15 cellular contexts compared by ENCODE assay signal in the genomic region with DNA sequence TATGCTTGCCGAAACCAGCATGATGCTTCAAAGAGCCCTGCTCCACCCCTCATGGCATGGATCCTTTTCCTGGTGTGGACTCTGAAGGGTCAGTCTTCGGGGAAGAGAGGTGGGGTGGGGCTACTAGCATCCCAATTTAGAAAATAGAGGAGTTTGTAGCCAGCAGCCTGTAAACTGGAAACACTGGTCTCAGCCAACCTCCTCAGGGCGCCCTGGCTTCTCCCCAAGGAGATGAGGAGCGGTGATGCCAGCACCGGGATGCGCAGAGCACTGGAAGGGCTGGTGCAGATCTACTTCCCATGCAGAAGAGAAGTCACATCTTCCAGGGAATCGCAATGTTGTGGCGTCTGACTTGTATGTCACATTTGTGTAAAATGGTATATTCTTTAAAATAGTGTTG. TPM values are rescaled to one million over a fixed set of nuclear protein-coding genes. Genes with fewer than 3 reads are reported as not detected.
DNase-seq lines count a peak whose midpoint lies in the region; ATAC-seq, FAIRE-seq and TF ChIP-seq lines count a peak whose summit lies in the region.
"Had no signal": no experiment of that assay in that cellular context is flagged by ENCODE, and none has a peak within 500 bp of the region (broad histone marks: within the 10 kb centered on the region; RNA-seq: fewer than 3 reads in every experiment).

No MANE protein-coding gene starts in this region.

- H3K9me3 Mint-ChIP-seq in CD4-positive, CD25-positive, alpha-beta regulatory T cell: no peaks in the 10 kb centered on the region
- H3K9me3 Mint-ChIP-seq in naive thymus-derived CD4-positive, alpha-beta T cell: peaks cover 0 to 4% (median 0%) of the 10 kb centered on the region in 11 donors
- H3K9me3 Mint-ChIP-seq in activated CD4-positive, alpha-beta memory T cell treated with anti-CD3 and anti-CD28 coated beads, Interleukin-2, amount 10 ng/mL, durations not matched to agents 7 days and 5 days: no peaks in the 10 kb centered on the region

- H4K20me1 ChIP-seq in BLaER1 treated with 17β-estradiol and CSF1 and Interleukin-3, amounts not matched to agents 10 nM and 100 nM: peaks cover 0 to 20% (median 0%) of the 10 kb centered on the region in 11 experiments; a peak in 2 of 22 replicates
- H4K20me1 ChIP-seq in K562 (replicated peaks; ENCODE audit: control insufficient read depth, insufficient read depth, low read length): no peaks in the 10 kb centered on the region

- H3K4me2 ChIP-seq in BLaER1 treated with 17β-estradiol and CSF1 and Interleukin-3, amounts not matched to agents 10 nM and 100 nM: peak overlapping the region in 9 of 11 experiments; percentile 39 to 99 (median 95); a peak in 14 of 22 replicates
- no peak overlapping the region for H3K4me2 ChIP-seq in K562 (ENCODE audit: insufficient read depth, low read length)
- H3K4me2 ChIP-seq: KMS-11 had no signal

- no peaks in the 10 kb centered on the region for H3K9me1 ChIP-seq in K562 (ENCODE audit: control insufficient read depth, insufficient read depth, low read length)

- H3K79me2 ChIP-seq in K562 (ENCODE audit: control insufficient read depth, insufficient read depth, low read length): no peaks in the 10 kb centered on the region

- no peak for ATAC-seq in CD4-positive, CD25-positive, alpha-beta regulatory T cell (ENCODE audit: low read depth in 2 of 2)
- ATAC-seq in K562 (no peak), GM19328 (IDR thresholded peaks at IDR 0.05; ENCODE audit: unreplicated experiment) (no peak)
- no peak for ATAC-seq in naive thymus-derived CD4-positive, alpha-beta T cell

- intact Hi-C loops in K562 (cut with micrococcal nuclease): no loop called here
- intact Hi-C loops in naive thymus-derived CD4-positive, alpha-beta T cell (cut with micrococcal nuclease): loop anchor here in 1 of 2 donors (2.0 kb wide), 1 partner anchor 43 kb away; the partner anchor contains the start of gene RASSF5

- TF ChIP-seq CTCF in K562 (IDR thresholded peaks at IDR 0.05 in 2 of 3, conservative IDR thresholded peaks at IDR 0.05 in 1 of 3; ENCODE audit: insufficient read depth in 2 of 3, low read depth in 1 of 3, low read length in 3 of 3): no peak

- H3K27me3 Mint-ChIP-seq in CD4-positive, CD25-positive, alpha-beta regulatory T cell: no peaks in the 10 kb centered on the region
- H3K27me3 Mint-ChIP-seq in naive thymus-derived CD4-positive, alpha-beta T cell: no peaks in the 10 kb centered on the region
- H3K27me3 Mint-ChIP-seq in activated CD4-positive, alpha-beta memory T cell treated with anti-CD3 and anti-CD28 coated beads, Interleukin-2, amount 10 ng/mL, durations not matched to agents 7 days and 5 days: no peaks in the 10 kb centered on the region

- peaks cover 19 to 64% (median 49%) of the 10 kb centered on the region in 4 donors for H3K4me1 Mint-ChIP-seq in CD4-positive, CD25-positive, alpha-beta regulatory T cell
- peaks cover 40 to 60% (median 52%) of the 10 kb centered on the region in 7 donors for H3K4me1 Mint-ChIP-seq in naive thymus-derived CD4-positive, alpha-beta T cell
- H3K4me1 Mint-ChIP-seq in activated CD4-positive, alpha-beta memory T cell treated with anti-CD3 and anti-CD28 coated beads, Interleukin-2, amount 10 ng/mL, durations not matched to agents 7 days and 5 days: peaks cover 58% of the 10 kb centered on the region

- H3K4me3 ChIP-seq in BLaER1 treated with 17β-estradiol and CSF1 and Interleukin-3, amounts not matched to agents 10 nM and 100 nM: no peak overlapping the region
- no peak overlapping the region for H3K4me3 ChIP-seq in CD4-positive, CD25-positive, alpha-beta regulatory T cell (ENCODE audit: low read depth, low read length)
- no peak overlapping the region for H3K4me3 ChIP-seq in K562
- no peak overlapping the region for H3K4me3 ChIP-seq in naive thymus-derived CD4-positive, alpha-beta T cell (ENCODE audit: low read length)

- peak overlapping the region in 9 of 11 experiments; percentile 23 to 95 (median 94); a peak in 16 of 22 replicates for H3K27ac ChIP-seq in BLaER1 treated with 17β-estradiol and CSF1 and Interleukin-3, amounts not matched to agents 10 nM and 100 nM
- no peak overlapping the region for H3K27ac ChIP-seq in CD4-positive, CD25-positive, alpha-beta regulatory T cell (ENCODE audit: insufficient read depth, low read length, poor library complexity, severe bottlenecking)
- H3K27ac ChIP-seq in K562 (ENCODE audit: extremely low read depth, low read depth, low read length): no peak overlapping the region
- H3K27ac ChIP-seq in naive thymus-derived CD4-positive, alpha-beta T cell (ENCODE audit: low read depth, low read length): no peak overlapping the region
- H3K27ac ChIP-seq: KMS-11 had no signal

- POLR2A ChIA-PET in K562 (lab: Yijun Ruan, JAX): interaction anchor here (0.6 to 0.8 kb wide), 2 partner anchors 306 to 495 kb away, joined by 3 read pairs; partner anchors contain the start of gene IL19
- POLR2A ChIA-PET in naive thymus-derived CD4-positive, alpha-beta T cell (lab: Charles Lee): interaction anchor here (1.2 kb wide), 1 partner anchor 88 kb away, joined by 3 read pairs; no protein-coding TSS in a partner anchor
- POLR2A ChIA-PET in activated CD4-positive, alpha-beta memory T cell treated with anti-CD3 and anti-CD28 coated beads, Interleukin-2, amount 10 ng/mL, durations not matched to agents 7 days and 5 days (lab: Charles Lee): interaction anchor here (0.9 to 2.2 kb wide), 2 partner anchors 16 to 71 kb away, joined by 3 to 10 read pairs; no protein-coding TSS in a partner anchor

- peak overlapping the region in 4 of 11 experiments; percentile 5 to 60 (median 49); a peak in 5 of 22 replicates for H3K9ac ChIP-seq in BLaER1 treated with 17β-estradiol and CSF1 and Interleukin-3, amounts not matched to agents 10 nM and 100 nM
- no peak overlapping the region for H3K9ac ChIP-seq in K562 (ENCODE audit: insufficient read depth in 1 of 2, low read depth in 2 of 2, low read length in 2 of 2)
- H3K9ac ChIP-seq: KMS-11 had no signal

- CTCF ChIA-PET in K562 (lab: Yijun Ruan, JAX; ENCODE audit: low intra/inter-chr PET ratio): no interaction called here
- CTCF ChIA-PET in naive thymus-derived CD4-positive, alpha-beta T cell (lab: Charles Lee): interaction anchor here (1.4 to 6.2 kb wide), 3 partner anchors 7 to 81 kb away, joined by 5 to 77 read pairs (median 30); partner anchors contain the start of gene IKBKE
- CTCF ChIA-PET in activated CD4-positive, alpha-beta memory T cell treated with anti-CD3 and anti-CD28 coated beads, Interleukin-2, amount 10 ng/mL, durations not matched to agents 7 days and 5 days (lab: Charles Lee): interaction anchor here (0.9 to 7.5 kb wide), 4 partner anchors 7 to 15 kb away, joined by 3 to 66 read pairs (median 5); partner anchors contain the start of gene IKBKE

- no TSS peak for BruUV-seq in K562 (replicated peaks; lab: Mats Ljungman, UMichigan)

- H3K27ac Mint-ChIP-seq in CD4-positive, CD25-positive, alpha-beta regulatory T cell: peak overlapping the region in 2 of 3 donors; percentile 83 to 90
- peak overlapping the region in 7 of 9 donors; percentile 67 to 87 (median 83) for H3K27ac Mint-ChIP-seq in naive thymus-derived CD4-positive, alpha-beta T cell
- H3K27ac Mint-ChIP-seq in activated CD4-positive, alpha-beta memory T cell treated with anti-CD3 and anti-CD28 coated beads, Interleukin-2, amount 10 ng/mL, durations not matched to agents 7 days and 5 days: no peak overlapping the region

- no peak for DNase-seq in CD4-positive, CD25-positive, alpha-beta regulatory T cell
- DNase-seq in K562 (ENCODE audit: extremely low read depth in 1 of 4, low spot score in 3 of 4) (no peak), SW480 (ENCODE audit: low spot score) (no peak)
- no peak for DNase-seq in naive thymus-derived CD4-positive, alpha-beta T cell
- DNase-seq in activated CD4-positive, alpha-beta memory T cell treated with anti-CD3 and anti-CD28 coated beads, Interleukin-2, amount 10 ng/mL, durations not matched to agents 7 days and 5 days: no peak
- DNase-seq: H7; NCI-H1105; NCI-H1694 treated with DMSO at 0.1 percent for 48 hours; NCI-H345; NCI-H69; NK-92 treated with Interleukin-12 subunit alpha and Interleukin-12 subunit beta, amount 100 ng/mL, for 24 hours; RPMI8226 had no signal

- FAIRE-seq in K562 (lab: Jason Lieb, UNC): no peak

- H2AFZ ChIP-seq in K562 (ENCODE audit: low read depth, low read length): no peak overlapping the region

- peaks cover 5% of the 10 kb centered on the region for H3K36me3 Mint-ChIP-seq in CD4-positive, CD25-positive, alpha-beta regulatory T cell
- H3K36me3 Mint-ChIP-seq in naive thymus-derived CD4-positive, alpha-beta T cell: peaks cover 0 to 11% (median 0%) of the 10 kb centered on the region in 5 donors
- H3K36me3 Mint-ChIP-seq in activated CD4-positive, alpha-beta memory T cell treated with anti-CD3 and anti-CD28 coated beads, Interleukin-2, amount 10 ng/mL, durations not matched to agents 7 days and 5 days (ENCODE audit: low read depth): peaks cover 19% of the 10 kb centered on the region

- WGBS in K562 (ENCODE audit: insufficient coverage, low coverage, missing lambda C conversion rate): 78% methylated on average over 8 of the region's 8 CpGs

- TF ChIP-seq POLR2A in K562 (conservative IDR thresholded peaks at IDR 0.05): no peak

- H3K27me3 ChIP-seq in BLaER1 treated with 17β-estradiol and CSF1 and Interleukin-3, amounts not matched to agents 10 nM and 100 nM: no peaks in the 10 kb centered on the region
- H3K27me3 ChIP-seq in CD4-positive, CD25-positive, alpha-beta regulatory T cell (ENCODE audit: control insufficient read depth, insufficient read depth, low read length): no peaks in the 10 kb centered on the region
- peaks cover 0 to 4% of the 10 kb centered on the region in 2 experiments; a peak in 2 of 5 replicates for H3K27me3 ChIP-seq in K562 (ENCODE audit: control insufficient read depth in 2 of 2, insufficient read depth in 2 of 2, low read length in 2 of 2)
- H3K27me3 ChIP-seq in naive thymus-derived CD4-positive, alpha-beta T cell (ENCODE audit: control insufficient read depth in 2 of 2, insufficient read depth in 2 of 2, low read length in 2 of 2): no peaks in the 10 kb centered on the region

- H3K4me3 Mint-ChIP-seq in CD4-positive, CD25-positive, alpha-beta regulatory T cell: no peak overlapping the region
- H3K4me3 Mint-ChIP-seq in naive thymus-derived CD4-positive, alpha-beta T cell: no peak overlapping the region
- H3K4me3 Mint-ChIP-seq in activated CD4-positive, alpha-beta memory T cell treated with anti-CD3 and anti-CD28 coated beads, Interleukin-2, amount 10 ng/mL, durations not matched to agents 7 days and 5 days: no peak overlapping the region

- peaks cover 54 to 98% (median 72%) of the 10 kb centered on the region in 10 experiments for H3K4me1 ChIP-seq in BLaER1 treated with 17β-estradiol and CSF1 and Interleukin-3, amounts not matched to agents 10 nM and 100 nM
- H3K4me1 ChIP-seq in CD4-positive, CD25-positive, alpha-beta regulatory T cell (ENCODE audit: control insufficient read depth, insufficient read depth, low read length, poor library complexity, severe bottlenecking): peaks cover 37% of the 10 kb centered on the region
- peaks cover 15 to 22% of the 10 kb centered on the region in 2 experiments for H3K4me1 ChIP-seq in K562 (replicated peaks in 1 of 2; ENCODE audit: control insufficient read depth in 2 of 2, insufficient read depth in 2 of 2, low read length in 2 of 2)
- peaks cover 29 to 37% of the 10 kb centered on the region in 2 donors for H3K4me1 ChIP-seq in naive thymus-derived CD4-positive, alpha-beta T cell (ENCODE audit: control insufficient read depth in 2 of 2, insufficient read depth in 2 of 2, low read length in 2 of 2)

- peaks cover 41 to 54% (median 47%) of the 10 kb centered on the region in 11 experiments for H3K36me3 ChIP-seq in BLaER1 treated with 17β-estradiol and CSF1 and Interleukin-3, amounts not matched to agents 10 nM and 100 nM
- no peaks in the 10 kb centered on the region for H3K36me3 ChIP-seq in CD4-positive, CD25-positive, alpha-beta regulatory T cell (ENCODE audit: control insufficient read depth, insufficient read depth, low read length)
- H3K36me3 ChIP-seq in K562 (ENCODE audit: control insufficient read depth, insufficient read depth, low read length): peaks cover 7% of the 10 kb centered on the region; the same call in 1 of the 3 replicates
- no peaks in the 10 kb centered on the region for H3K36me3 ChIP-seq in naive thymus-derived CD4-positive, alpha-beta T cell (ENCODE audit: control insufficient read depth in 2 of 3, insufficient read depth in 3 of 3, low read length in 3 of 3)

- no peak for TF ChIP-seq EP300 in K562 (IDR thresholded peaks at IDR 0.05; ENCODE audit: low read length)

- in situ Hi-C loops in K562 (cut with MboI): no loop called here

- no peaks in the 10 kb centered on the region for H3K9me3 ChIP-seq in BLaER1 treated with 17β-estradiol and CSF1 and Interleukin-3, amounts not matched to agents 10 nM and 100 nM (replicated peaks in 1 of 11)
- no peaks in the 10 kb centered on the region for H3K9me3 ChIP-seq in CD4-positive, CD25-positive, alpha-beta regulatory T cell (ENCODE audit: control insufficient read depth in 2 of 2, low read length in 2 of 2)
- no peaks in the 10 kb centered on the region for H3K9me3 ChIP-seq in K562 (replicated peaks; ENCODE audit: control insufficient read depth, insufficient read depth, low read depth, low read length)
- no peaks in the 10 kb centered on the region for H3K9me3 ChIP-seq in naive thymus-derived CD4-positive, alpha-beta T cell (ENCODE audit: control insufficient read depth in 2 of 3, low read length in 3 of 3)

- TF ChIP-seq RAD21 in K562 (CRISPR knock-in tag; conservative IDR thresholded peaks at IDR 0.05 in 1 of 2, IDR thresholded peaks at IDR 0.05 in 1 of 2): no peak

RNA-seq across cellular contexts. Expression of gene IKBKE, which starts 6.4 kb away (rescaled TPM):
- 78.3 TPM for total RNA-seq in CD4-positive, CD25-positive, alpha-beta regulatory T cell
- 10 to 100 TPM; 55.3 to 87.4 (median 68.3) TPM for polyA plus RNA-seq in CD4-positive, CD25-positive, alpha-beta regulatory T cell
- total RNA-seq in K562 (2011; cell fraction: chromatin; rRNA removed; ENCODE audit: low replicate concordance): 4.6 and 15.1 TPM in 2 replicates
- total RNA-seq in K562 (2011; cell fraction: nucleolus; rRNA removed): 3.8 and 6.3 TPM in 2 replicates
- total RNA-seq in K562 (2011; cell fraction: nucleoplasm; rRNA removed): 3.2 and 3.4 TPM in 2 replicates
- total RNA-seq in K562 (2014; rRNA removed): 4.6 and 6.4 TPM in 2 replicates
- total RNA-seq in K562 (2014; rRNA removed; fragmentation: Illumina TruSeq; extraction: Trizol): 1.8 and 2.3 TPM in 2 replicates
- 5.0 and 5.4 TPM in 2 replicates for total RNA-seq in K562 (2015; rRNA removed; fragmentation: Illumina TruSeq; extraction: Trizol)
- 6.1 and 6.8 TPM in 2 replicates for total RNA-seq in K562 (2021)
- polyA plus RNA-seq in K562 (2011; rRNA removed): 4.2 and 4.6 TPM in 2 replicates
- polyA plus RNA-seq in K562 (2011; cell fraction: cytosol; rRNA removed): 2.8 and 6.8 TPM in 2 replicates
- 9.2 and 11.6 TPM in 2 replicates for polyA plus RNA-seq in K562 (2011; cell fraction: nucleus; rRNA removed)
- polyA plus RNA-seq in K562 (2012): 6.6 and 7.4 TPM in 2 replicates
- polyA plus RNA-seq in K562 (2014; fragmentation: Illumina TruSeq; extraction: Trizol): 3.7 and 4.9 TPM in 2 replicates
- polyA plus RNA-seq in K562 (2014; fragmentation: Nextera tagmentation; extraction: Ambion mirVana): 1 to 10 TPM; 7.9 to 9.0 TPM
- 4.8 and 9.1 TPM in 2 replicates for polyA plus RNA-seq in K562 (2014; rRNA removed)
- polyA minus RNA-seq in K562 (2011; rRNA and poly(A)+ RNA removed): 3.5 and 4.0 TPM in 2 replicates
- 2.1 and 3.5 TPM in 2 replicates for polyA minus RNA-seq in K562 (2011; cell fraction: cytosol; rRNA and poly(A)+ RNA removed)
- polyA minus RNA-seq in K562 (2011; cell fraction: nucleus; rRNA and poly(A)+ RNA removed): 6.9 and 10.1 TPM in 2 replicates
- total RNA-seq in naive thymus-derived CD4-positive, alpha-beta T cell: 100 to 1,000 TPM in 1 of 5 experiments, 10 to 100 TPM in 4; 50.1 to 177 (median 79.1) TPM
- 10 to 100 TPM; 32.5 to 48.3 TPM for polyA plus RNA-seq in naive thymus-derived CD4-positive, alpha-beta T cell
- 10 to 100 TPM; 61.8 to 63.6 TPM for total RNA-seq in activated CD4-positive, alpha-beta memory T cell treated with anti-CD3 and anti-CD28 coated beads, Interleukin-2, amount 10 ng/mL, durations not matched to agents 7 days and 5 days

RNA-seq across cellular contexts. Expression of gene RASSF5, which starts 43.4 kb away (rescaled TPM):
- 158 TPM for total RNA-seq in CD4-positive, CD25-positive, alpha-beta regulatory T cell
- 100 to 1,000 TPM; 224 to 258 (median 231) TPM for polyA plus RNA-seq in CD4-positive, CD25-positive, alpha-beta regulatory T cell
- 17.2 and 26.4 TPM in 2 replicates for total RNA-seq in K562 (2011; cell fraction: chromatin; rRNA removed; ENCODE audit: low replicate concordance)
- 14.7 and 19.2 TPM in 2 replicates for total RNA-seq in K562 (2011; cell fraction: nucleolus; rRNA removed)
- total RNA-seq in K562 (2011; cell fraction: nucleoplasm; rRNA removed): 15.8 and 17.7 TPM in 2 replicates
- total RNA-seq in K562 (2014; rRNA removed) (25.2 and 32.1 TPM in 2 replicates), K562 (2014; rRNA removed; fragmentation: Illumina TruSeq; extraction: Trizol) (20.3 and 21.7 TPM in 2 replicates), K562 (2015; rRNA removed; fragmentation: Illumina TruSeq; extraction: Trizol) (26.7 and 28.5 TPM in 2 replicates), K562 (2021) (35.2 and 38.1 TPM in 2 replicates)
- polyA plus RNA-seq in K562 (2011; rRNA removed) (20.8 and 42.4 TPM in 2 replicates), K562 (2014; fragmentation: Illumina TruSeq; extraction: Trizol) (36.1 and 41.0 TPM in 2 replicates), K562 (2014; fragmentation: Nextera tagmentation; extraction: Ambion mirVana) (1 to 10 TPM; 6.1 to 6.9 TPM), K562 (2014; rRNA removed) (27.4 and 27.9 TPM in 2 replicates)
- polyA plus RNA-seq in K562 (2011; cell fraction: cytosol; rRNA removed): 24.2 and 36.3 TPM in 2 replicates
- polyA plus RNA-seq in K562 (2011; cell fraction: nucleus; rRNA removed): 58.6 and 70.3 TPM in 2 replicates
- 33.6 and 70.4 TPM in 2 replicates for polyA plus RNA-seq in K562 (2012)
- 24.4 and 42.9 TPM in 2 replicates for polyA minus RNA-seq in K562 (2011; rRNA and poly(A)+ RNA removed)
- polyA minus RNA-seq in K562 (2011; cell fraction: cytosol; rRNA and poly(A)+ RNA removed): 19.2 and 30.5 TPM in 2 replicates
- polyA minus RNA-seq in K562 (2011; cell fraction: nucleus; rRNA and poly(A)+ RNA removed): 23.4 and 57.9 TPM in 2 replicates
- 100 to 1,000 TPM; 155 to 240 (median 218) TPM for total RNA-seq in naive thymus-derived CD4-positive, alpha-beta T cell
- 100 to 1,000 TPM; 299 to 416 TPM for polyA plus RNA-seq in naive thymus-derived CD4-positive, alpha-beta T cell
- total RNA-seq in activated CD4-positive, alpha-beta memory T cell treated with anti-CD3 and anti-CD28 coated beads, Interleukin-2, amount 10 ng/mL, durations not matched to agents 7 days and 5 days: 100 to 1,000 TPM; 213 to 216 TPM

Comparison
In these comparisons a context has a peak if more than half of its experiments do, and no peak if none do; other contexts are left out.
1. H3K27ac ChIP-seq: peak in BLaER1 treated with 17β-estradiol and CSF1 and Interleukin-3, amounts not matched to agents 10 nM and 100 nM (9 of 11); none in CD4-positive, CD25-positive, alpha-beta regulatory T cell (single experiment), K562 (single experiment) and naive thymus-derived CD4-positive, alpha-beta T cell (single experiment).